Comparison of ENCODE assay signal across 31 cellular contexts in genomic region chr14:83559721-83560120, GRCh38.
DNase-seq lines count a peak whose midpoint lies in the region; ATAC-seq and TF ChIP-seq lines count a peak whose summit lies in the region.
"Had no signal": no experiment of that assay in that cellular context is flagged by ENCODE, and none has a peak within 500 bp of the region (broad histone marks: within the 10 kb centered on the region; RNA-seq: fewer than 3 reads in every experiment).

No MANE protein-coding gene starts in this region.

- H3K4me1 Mint-ChIP-seq in HFFc6 (ENCODE audit: low read depth): peaks cover 13% of the 10 kb centered on the region; the same call in 1 of the 2 replicates
- H3K4me1 Mint-ChIP-seq: activated CD4-positive, alpha-beta memory T cell treated with anti-CD3 and anti-CD28 coated beads, Interleukin-2, amount 10 ng/mL, durations not matched to agents 7 days and 5 days; B cell; CD8-positive, alpha-beta memory T cell; neural crest cell had no signal

- H3K27me3 Mint-ChIP-seq in HFFc6 (ENCODE audit: insufficient read depth): no peaks in the 10 kb centered on the region
- H3K27me3 Mint-ChIP-seq: activated CD4-positive, alpha-beta memory T cell treated with anti-CD3 and anti-CD28 coated beads, Interleukin-2, amount 10 ng/mL, durations not matched to agents 7 days and 5 days; B cell; CD8-positive, alpha-beta memory T cell had no signal

- H3K27ac Mint-ChIP-seq in HFFc6: no peak overlapping the region
- H3K27ac Mint-ChIP-seq: activated CD4-positive, alpha-beta memory T cell treated with anti-CD3 and anti-CD28 coated beads, Interleukin-2, amount 10 ng/mL, durations not matched to agents 7 days and 5 days; B cell; CD8-positive, alpha-beta memory T cell had no signal

- no peak for TF ChIP-seq EP300 in SK-N-SH (IDR thresholded peaks at IDR 0.05; ENCODE audit: borderline replicate concordance in 1 of 2, low read depth in 1 of 2, low read length in 1 of 2)

- CTCF ChIA-PET in SK-N-SH (lab: Yijun Ruan, JAX): interaction anchor here (0.7 kb wide), 1 partner anchor 258 kb away, joined by 3 read pairs; no protein-coding TSS in a partner anchor

- H3K9me3 ChIP-seq in thyroid gland (no peaks in the 10 kb centered on the region), SK-N-SH (no peaks in the 10 kb centered on the region)
- H3K9me3 ChIP-seq: right atrium auricular region had no signal

- H3K4me3 Mint-ChIP-seq in HFFc6: no peak overlapping the region
- H3K4me3 Mint-ChIP-seq: activated CD4-positive, alpha-beta memory T cell treated with anti-CD3 and anti-CD28 coated beads, Interleukin-2, amount 10 ng/mL, durations not matched to agents 7 days and 5 days; B cell; CD8-positive, alpha-beta memory T cell; neural crest cell had no signal

- intact Hi-C loops in thyroid gland (cut with DNase I): no loop called here

- H3K36me3 ChIP-seq in thyroid gland (no peaks in the 10 kb centered on the region), SK-N-SH (replicated peaks in 1 of 2; ENCODE audit: control insufficient read depth in 1 of 2, insufficient read depth in 2 of 2, low read length in 1 of 2) (no peaks in the 10 kb centered on the region)
- H3K36me3 ChIP-seq: left lung, right atrium auricular region had no signal

- TF ChIP-seq RAD21 in SK-N-SH (IDR thresholded peaks at IDR 0.05; ENCODE audit: low read length): no peak

- H3K36me3 Mint-ChIP-seq in HFFc6 (ENCODE audit: low read depth): no peaks in the 10 kb centered on the region; the same call in 1 of the 2 replicates
- H3K36me3 Mint-ChIP-seq: CD8-positive, alpha-beta memory T cell had no signal

- no peaks in the 10 kb centered on the region for H3K79me2 ChIP-seq in SK-N-SH (ENCODE audit: insufficient read depth)

- peaks cover 15% of the 10 kb centered on the region for H3K9me3 Mint-ChIP-seq in HFFc6
- H3K9me3 Mint-ChIP-seq: neural crest cell had no signal

- H3K4me2 ChIP-seq in SK-N-SH: no peak overlapping the region
- H3K4me2 ChIP-seq: PC-9 had no signal

- no peak overlapping the region for H3K27ac ChIP-seq in thyroid gland
- no peak overlapping the region for H3K27ac ChIP-seq in SK-N-SH (ENCODE audit: low read depth in 2 of 2, low read length in 1 of 2)
- H3K27ac ChIP-seq: left lung, PC-9, right atrium auricular region had no signal

- no peak overlapping the region for H2AFZ ChIP-seq in SK-N-SH (ENCODE audit: low read depth)
- H2AFZ ChIP-seq: PC-9 had no signal

- H3K9ac ChIP-seq in SK-N-SH: no peak overlapping the region

- H3K27me3 ChIP-seq in thyroid gland (no peaks in the 10 kb centered on the region), SK-N-SH (ENCODE audit: insufficient read depth) (no peaks in the 10 kb centered on the region)
- H3K27me3 ChIP-seq: left lung, right atrium auricular region had no signal

- no peaks in the 10 kb centered on the region for H3K9me2 ChIP-seq in SK-N-SH

- TF ChIP-seq CTCF in HFFc6 (IDR thresholded peaks at IDR 0.05): no peak
- TF ChIP-seq CTCF in fibroblast of pulmonary artery (IDR thresholded peaks at IDR 0.05; ENCODE audit: low read length, missing control alignments): no peak
- TF ChIP-seq CTCF in thyroid gland (IDR thresholded peaks at IDR 0.05): no peak
- TF ChIP-seq CTCF in SK-N-SH (IDR thresholded peaks at IDR 0.05): no peak

- no peak for TF ChIP-seq POLR2A in thyroid gland (IDR thresholded peaks at IDR 0.05)

- peak; percentile 0 for DNase-seq in A172 (ENCODE audit: low spot score)
- DNase-seq in HFFc6: peak; percentile 2
- DNase-seq in astrocyte of the hippocampus (ENCODE audit: low read depth, low spot score): peak; percentile 32
- DNase-seq in fibroblast of pulmonary artery (ENCODE audit: low read depth): peak; percentile 34
- DNase-seq in NCI-H1105 treated with DMSO at 0.1 percent for 48 hours (lab: John Stamatoyannopoulos, UW): no peak
- no peak for DNase-seq in thyroid gland
- no peak for DNase-seq in SK-N-SH
- DNase-seq: 8988T; activated CD4-positive, alpha-beta memory T cell treated with anti-CD3 and anti-CD28 coated beads, Interleukin-2, amount 10 ng/mL, durations not matched to agents 7 days and 5 days; activated CD4-positive, alpha-beta T cell treated with anti-CD3 and anti-CD28 coated beads for 1 hour; activated CD8-positive, alpha-beta memory T cell treated with anti-CD3 and anti-CD28 coated beads, Interleukin-2, amount 50 U/mL, for 4 hours; activated naive CD4-positive, alpha-beta T cell; CD8-positive, alpha-beta memory T cell; DMS 273 treated with DMSO at 0.1 percent for 48 hours; islet precursor cell; left lung; mesendoderm; NCI-H1105; NCI-H187 treated with DMSO at 0.1 percent for 48 hours; NCI-H524 treated with DMSO at 0.1 percent for 48 hours; NK-92 treated with Interleukin-12 subunit alpha and Interleukin-12 subunit beta, amount 100 ng/mL, for 24 hours; PC-9; Right ventricle myocardium superior; stimulated activated CD4-positive, alpha-beta T cell treated with anti-CD3 and anti-CD28 coated beads, Interleukin-1b, Interleukin-23, amount 100 ng/mL, for 48 hours; stimulated activated naive CD8-positive, alpha-beta T cell treated with anti-CD3 and anti-CD28 coated beads, Interleukin-15, Interleukin-2, amounts not matched to agents 100 U/mL and 50 U/mL, for 24 hours had no signal

- H4K20me1 ChIP-seq in SK-N-SH (ENCODE audit: insufficient read depth): no peaks in the 10 kb centered on the region

- no peaks in the 10 kb centered on the region for H3F3A ChIP-seq in SK-N-SH (replicated peaks; ENCODE audit: insufficient read depth)

- H3K4me1 ChIP-seq in thyroid gland: no peaks in the 10 kb centered on the region
- no peaks in the 10 kb centered on the region for H3K4me1 ChIP-seq in SK-N-SH (ENCODE audit: control insufficient read depth in 1 of 2, insufficient read depth in 2 of 2, low read depth in 1 of 2, low read length in 1 of 2)
- H3K4me1 ChIP-seq: left lung, right atrium auricular region had no signal

- no peak overlapping the region for H3K4me3 ChIP-seq in fibroblast of pulmonary artery (replicated peaks; ENCODE audit: low read depth, low read length)
- H3K4me3 ChIP-seq in thyroid gland (replicated peaks in 1 of 3): no peak overlapping the region
- no peak overlapping the region for H3K4me3 ChIP-seq in SK-N-SH (ENCODE audit: low read depth in 2 of 2, low read length in 1 of 2)
- H3K4me3 ChIP-seq: K562, left lung, PC-9, right atrium auricular region had no signal

- no peak for ATAC-seq in GM21367 (IDR thresholded peaks at IDR 0.05; ENCODE audit: unreplicated experiment)
- ATAC-seq: HCT116; K562; left lung; stimulated activated naive CD8-positive, alpha-beta T cell treated with anti-CD3 and anti-CD28 coated beads, Interleukin-15, Interleukin-2, amounts not matched to agents 100 U/mL and 50 U/mL, for 24 hours had no signal

- POLR2A ChIA-PET in SK-N-SH (lab: Yijun Ruan, JAX): no interaction called here

TF ChIP-seq in SK-N-SH, 30 proteins besides CTCF, POLR2A, EP300 and RAD21:
- TF ChIP-seq SMC3 (IDR thresholded peaks at IDR 0.05; ENCODE audit: low read depth, low read length) (no peak), ZBTB33 (IDR thresholded peaks at IDR 0.05; ENCODE audit: borderline replicate concordance, low read depth) (no peak), MXI1 (IDR thresholded peaks at IDR 0.05; ENCODE audit: low read depth, low read length) (no peak), NRF1 (IDR thresholded peaks at IDR 0.05; ENCODE audit: low read depth, low read length) (no peak)

Comparison
In these comparisons a context has a peak if more than half of its experiments do, and no peak if none do; other contexts are left out.
1. DNase-seq: peak in A172 (single experiment), HFFc6 (single experiment), astrocyte of the hippocampus (single experiment) and fibroblast of pulmonary artery (single experiment); none in NCI-H1105 treated with DMSO at 0.1 percent for 48 hours (single experiment), thyroid gland (0 of 2) and SK-N-SH (single experiment).